Comparison of ENCODE assay signal across 18 cellular contexts in the genomic region with DNA sequence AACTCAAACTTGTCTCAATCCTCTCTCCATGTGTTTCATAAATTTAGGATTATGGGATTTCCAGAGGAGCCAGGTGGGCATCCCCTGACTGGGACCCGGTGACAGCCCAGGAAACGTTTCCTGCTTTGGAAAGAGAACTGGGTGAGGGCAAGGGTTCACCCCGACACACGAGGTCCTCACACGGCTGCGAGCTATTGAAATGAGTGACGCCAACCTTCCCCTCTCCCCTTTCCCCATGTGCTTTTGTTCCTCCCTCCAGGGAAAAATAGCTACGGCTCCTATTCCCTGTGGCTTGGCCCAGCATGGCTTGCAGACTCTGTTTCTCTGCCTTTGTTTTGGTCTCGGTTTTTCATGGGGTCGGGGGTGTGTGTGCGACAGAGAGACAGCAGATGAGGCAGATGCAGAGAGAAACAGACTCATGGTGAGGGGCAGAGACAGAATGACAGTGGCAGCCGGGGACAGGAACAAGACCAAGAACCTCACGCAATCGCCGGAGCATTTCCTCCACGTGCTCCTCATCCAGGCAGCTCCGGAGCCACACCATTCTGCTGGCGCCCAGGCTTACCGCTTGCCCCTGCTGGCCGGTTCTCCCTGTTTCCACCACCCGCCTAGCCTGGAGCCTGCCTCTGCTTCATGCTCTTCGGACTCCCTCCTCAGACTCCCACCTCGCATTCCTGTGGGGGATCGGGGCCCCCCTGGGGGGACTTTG.
DNase-seq lines count a peak whose midpoint lies in the region; TF ChIP-seq lines count a peak whose summit lies in the region.
"Had no signal": no experiment of that assay in that cellular context is flagged by ENCODE, and none has a peak within 500 bp of the region (broad histone marks: within the 10 kb centered on the region; RNA-seq: fewer than 3 reads in every experiment).

No MANE protein-coding gene starts in this region.

- no peaks in the 10 kb centered on the region for H3K9me3 ChIP-seq in SJCRH30 (replicated peaks)
- H3K9me3 ChIP-seq: BE2C, heart left ventricle had no signal

- DNase-seq in EH (ENCODE audit: low read depth): peak; percentile 40
- peak; percentile 84 to 86 for DNase-seq in SJCRH30
- peak; percentile 50 for DNase-seq in iPS-NIHi11 (ENCODE audit: low spot score)
- peak; percentile 82 for DNase-seq in posterior vena cava (ENCODE audit: low spot score)
- DNase-seq in OCI-M2 (lab: John Stamatoyannopoulos, UW; ENCODE audit: unreplicated experiment): no peak
- no peak for DNase-seq in GM13976 (ENCODE audit: low spot score)
- DNase-seq in caudate nucleus (lab: John Stamatoyannopoulos, UW): no peak
- no peak for DNase-seq in cerebellar cortex (ENCODE audit: low spot score)
- DNase-seq: activated CD8-positive, alpha-beta T cell treated with anti-CD3 and anti-CD28 coated beads, Interleukin-2, amount 10 ng/mL, durations not matched to agents 7 days and 5 days; amniotic stem cell; BE2C; cortex of kidney; Karpas-422; left colon; NCI-H446 treated with DMSO at 0.1 percent for 48 hours; PC-3; stimulated activated CD4-positive, alpha-beta T cell treated with anti-CD3 and anti-CD28 coated beads, Interleukin-1b, Interleukin-23, amount 100 ng/mL, for 48 hours had no signal

- in situ Hi-C loops in GM13976 (cut with MboI; ENCODE audit: low sequenced_read_pairs, unreplicated experiment): no loop called here

- H3K27ac ChIP-seq in SJCRH30: peak overlapping the region; percentile 79
- H3K27ac ChIP-seq in caudate nucleus (ENCODE audit: low read depth, low read length): no peak overlapping the region
- H3K27ac ChIP-seq: heart left ventricle had no signal

- H3K4me1 ChIP-seq in SJCRH30: peaks cover 22% of the 10 kb centered on the region
- H3K4me1 ChIP-seq: BE2C had no signal

- H3K4me3 ChIP-seq in SJCRH30: peak overlapping the region; percentile 22
- H3K4me3 ChIP-seq: heart left ventricle had no signal

- peaks cover 3% of the 10 kb centered on the region for H3K36me3 ChIP-seq in SJCRH30
- H3K36me3 ChIP-seq: BE2C had no signal

- TF ChIP-seq CTCF in GM13976 (IDR thresholded peaks at IDR 0.05; ENCODE audit: borderline replicate concordance, control extremely low read depth, extremely low read depth, insufficient read depth, missing control alignments): no peak

- intact Hi-C loops in posterior vena cava (cut with DNase I): no loop called here

- no peaks in the 10 kb centered on the region for H3K27me3 ChIP-seq in SJCRH30
- H3K27me3 ChIP-seq: BE2C, heart left ventricle had no signal

Comparison
In these comparisons a context has a peak if more than half of its experiments do, and no peak if none do; other contexts are left out.
1. DNase-seq: peak in EH (single experiment), SJCRH30 (2 of 2), iPS-NIHi11 (single experiment) and posterior vena cava (single experiment); none in OCI-M2 (single experiment), GM13976 (single experiment), caudate nucleus (0 of 61) and cerebellar cortex (single experiment).